30 cellular contexts compared by ENCODE assay signal in the genomic region with DNA sequence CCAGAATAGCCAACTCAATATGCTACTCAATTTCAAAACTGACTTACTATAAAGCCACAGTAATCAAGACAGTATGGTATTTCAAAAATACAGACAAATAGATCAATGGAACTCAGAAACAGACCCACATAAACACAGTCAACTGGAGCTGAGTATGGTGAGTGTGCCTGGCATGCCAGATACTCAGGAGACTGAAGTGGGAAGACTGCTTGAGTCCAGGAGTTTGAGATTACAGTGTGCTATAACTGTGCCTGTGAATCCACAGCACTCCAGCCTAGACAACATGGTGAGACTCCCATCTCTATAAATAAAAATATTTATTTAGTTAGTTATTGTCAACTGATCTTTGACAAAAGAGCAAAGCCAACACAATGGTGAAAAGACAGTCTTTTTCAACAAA.
"Had no signal": no experiment of that assay in that cellular context is flagged by ENCODE, and none has a peak within 500 bp of the region (broad histone marks: within the 10 kb centered on the region; RNA-seq: fewer than 3 reads in every experiment).

No MANE protein-coding gene starts in this region.

- FAIRE-seq: colon had no signal

- H3K27ac Mint-ChIP-seq: activated CD4-positive, alpha-beta memory T cell treated with anti-CD3 and anti-CD28 coated beads, Interleukin-2, amount 10 ng/mL, durations not matched to agents 7 days and 5 days; activated CD4-positive, alpha-beta T cell treated with anti-CD3 and anti-CD28 coated beads, Interleukin-2, amount 10 ng/mL, durations not matched to agents 7 days and 5 days; activated naive CD4-positive, alpha-beta T cell treated with anti-CD3 and anti-CD28 coated beads, Interleukin-2, amount 10 ng/mL, durations not matched to agents 7 days and 5 days; activated naive CD4-positive, alpha-beta T cell treated with anti-CD3 and anti-CD28 coated beads, Interleukin-2, amount 50 U/mL, for 72 hours; activated naive CD8-positive, alpha-beta T cell treated with anti-CD3 and anti-CD28 coated beads, Interleukin-2, amount 10 ng/mL, durations not matched to agents 7 days and 5 days; activated T-cell treated with anti-CD3 and anti-CD28 coated beads, Interleukin-2, amount 50 U/mL, for 24 hours; activated T-cell treated with anti-CD3 and anti-CD28 coated beads, Interleukin-2, amount 50 U/mL, for 72 hours; brain had no signal

- H3K27me3 Mint-ChIP-seq: activated CD4-positive, alpha-beta memory T cell treated with anti-CD3 and anti-CD28 coated beads, Interleukin-2, amount 10 ng/mL, durations not matched to agents 7 days and 5 days; activated CD4-positive, alpha-beta T cell treated with anti-CD3 and anti-CD28 coated beads, Interleukin-2, amount 10 ng/mL, durations not matched to agents 7 days and 5 days; activated naive CD4-positive, alpha-beta T cell treated with anti-CD3 and anti-CD28 coated beads, Interleukin-2, amount 10 ng/mL, durations not matched to agents 7 days and 5 days; activated naive CD8-positive, alpha-beta T cell treated with anti-CD3 and anti-CD28 coated beads, Interleukin-2, amount 10 ng/mL, durations not matched to agents 7 days and 5 days; activated T-cell treated with anti-CD3 and anti-CD28 coated beads, Interleukin-2, amount 50 U/mL, for 24 hours; brain; effector memory CD8-positive, alpha-beta T cell had no signal

- H3K4me1 ChIP-seq: ascending aorta, breast epithelium had no signal

- DNase-seq: activated CD4-positive, alpha-beta memory T cell treated with anti-CD3 and anti-CD28 coated beads, Interleukin-2, amount 10 ng/mL, durations not matched to agents 7 days and 5 days; activated CD4-positive, alpha-beta T cell treated with anti-CD3 and anti-CD28 coated beads for 1 hour; activated CD4-positive, alpha-beta T cell treated with anti-CD3 and anti-CD28 coated beads for 4 hours; activated CD4-positive, alpha-beta T cell treated with anti-CD3 and anti-CD28 coated beads, Interleukin-2, amount 10 ng/mL, durations not matched to agents 7 days and 5 days; activated CD4-positive, alpha-beta T cell treated with anti-CD3 and anti-CD28 coated beads, Interleukin-2, amount 50 U/mL, for 4 hours; activated CD8-positive, alpha-beta memory T cell treated with anti-CD3 and anti-CD28 coated beads, Interleukin-2, amount 50 U/mL, for 48 hours; activated gamma-delta T cell; activated naive CD4-positive, alpha-beta T cell; activated naive CD4-positive, alpha-beta T cell treated with anti-CD3 and anti-CD28 coated beads, Interleukin-2, amount 10 ng/mL, durations not matched to agents 7 days and 5 days; activated naive CD8-positive, alpha-beta T cell treated with anti-CD3 and anti-CD28 coated beads, Interleukin-2, amount 10 ng/mL, durations not matched to agents 7 days and 5 days; activated T-cell treated with anti-CD3 and anti-CD28 coated beads for 4 hours; activated T-cell treated with anti-CD3 and anti-CD28 coated beads, Interleukin-2, amount 50 U/mL, for 24 hours; activated T-cell treated with anti-CD3 and anti-CD28 coated beads, Interleukin-2, amount 50 U/mL, for 72 hours; caudate nucleus; cortex of kidney; dermis blood vessel endothelial cell; effector CD4-positive, alpha-beta T cell; effector memory CD8-positive, alpha-beta T cell; erythroblast; foreskin melanocyte; heart right ventricle; T-helper 1 cell; T-helper 2 cell had no signal

- H3K36me3 Mint-ChIP-seq: activated naive CD4-positive, alpha-beta T cell treated with anti-CD3 and anti-CD28 coated beads, Interleukin-2, amount 10 ng/mL, durations not matched to agents 7 days and 5 days; activated naive CD4-positive, alpha-beta T cell treated with anti-CD3 and anti-CD28 coated beads, Interleukin-2, amount 50 U/mL, for 72 hours had no signal

- H3K27ac ChIP-seq: ascending aorta, breast epithelium, esophagus muscularis mucosa, gastroesophageal sphincter had no signal

- H3K4me3 Mint-ChIP-seq: activated CD4-positive, alpha-beta memory T cell treated with anti-CD3 and anti-CD28 coated beads, Interleukin-2, amount 10 ng/mL, durations not matched to agents 7 days and 5 days; activated CD4-positive, alpha-beta T cell treated with anti-CD3 and anti-CD28 coated beads, Interleukin-2, amount 10 ng/mL, durations not matched to agents 7 days and 5 days; activated naive CD4-positive, alpha-beta T cell treated with anti-CD3 and anti-CD28 coated beads, Interleukin-2, amount 10 ng/mL, durations not matched to agents 7 days and 5 days; activated naive CD8-positive, alpha-beta T cell treated with anti-CD3 and anti-CD28 coated beads, Interleukin-2, amount 10 ng/mL, durations not matched to agents 7 days and 5 days; activated T-cell treated with anti-CD3 and anti-CD28 coated beads, Interleukin-2, amount 50 U/mL, for 24 hours; activated T-cell treated with anti-CD3 and anti-CD28 coated beads, Interleukin-2, amount 50 U/mL, for 72 hours; brain; effector memory CD8-positive, alpha-beta T cell had no signal

- H3K9me3 ChIP-seq: ascending aorta, breast epithelium, esophagus muscularis mucosa, gastroesophageal sphincter had no signal

- ATAC-seq: activated naive CD4-positive, alpha-beta T cell treated with anti-CD3 and anti-CD28 coated beads, Interleukin-2, amount 50 U/mL, for 72 hours; activated T-cell treated with anti-CD3 and anti-CD28 coated beads, Interleukin-2, amount 50 U/mL, for 72 hours; effector memory CD8-positive, alpha-beta T cell; gastroesophageal sphincter; heart right ventricle had no signal

- H3K27me3 ChIP-seq: ascending aorta, breast epithelium, esophagus muscularis mucosa, gastroesophageal sphincter, heart right ventricle had no signal

- H3K4me3 ChIP-seq: ascending aorta, breast epithelium, esophagus muscularis mucosa, gastroesophageal sphincter, heart right ventricle had no signal

- H3K36me3 ChIP-seq: breast epithelium, esophagus muscularis mucosa, gastroesophageal sphincter had no signal

- H3K4me1 Mint-ChIP-seq: activated CD4-positive, alpha-beta memory T cell treated with anti-CD3 and anti-CD28 coated beads, Interleukin-2, amount 10 ng/mL, durations not matched to agents 7 days and 5 days; activated CD4-positive, alpha-beta T cell treated with anti-CD3 and anti-CD28 coated beads, Interleukin-2, amount 10 ng/mL, durations not matched to agents 7 days and 5 days; activated naive CD4-positive, alpha-beta T cell treated with anti-CD3 and anti-CD28 coated beads, Interleukin-2, amount 10 ng/mL, durations not matched to agents 7 days and 5 days; brain had no signal
